In the genomic region with DNA sequence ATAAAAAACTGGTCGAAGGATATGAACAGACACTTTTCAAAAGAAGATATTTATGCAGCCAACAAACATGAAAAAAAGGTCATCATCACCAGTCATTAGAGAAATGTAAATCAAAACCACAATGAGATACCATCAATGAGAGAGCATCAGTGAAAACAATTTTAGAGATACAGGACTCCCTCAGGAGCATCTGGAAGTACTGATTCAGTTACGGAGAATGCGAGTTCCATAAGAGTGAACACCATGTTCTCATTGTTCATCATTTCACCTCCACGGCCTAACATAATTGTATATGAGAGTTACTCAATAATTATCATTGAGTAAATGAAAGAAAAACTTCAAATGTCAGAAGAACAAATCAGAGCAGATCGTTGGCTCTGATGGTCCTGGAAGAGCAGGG, we compare ENCODE assay signal across 12 cellular contexts.
DNase-seq lines count a peak whose midpoint lies in the region; ATAC-seq and TF ChIP-seq lines count a peak whose summit lies in the region.
"Had no signal": no experiment of that assay in that cellular context is flagged by ENCODE, and none has a peak within 500 bp of the region (broad histone marks: within the 10 kb centered on the region; RNA-seq: fewer than 3 reads in every experiment).

No MANE protein-coding gene starts in this region.

- H3K9me3 Mint-ChIP-seq in CD4-positive, alpha-beta T cell: peaks cover 2% of the 10 kb centered on the region

- no peaks in the 10 kb centered on the region for H3K9me3 ChIP-seq in CD4-positive, alpha-beta T cell (ENCODE audit: control insufficient read depth, low read length)

- TF ChIP-seq CTCF in CD4-positive, alpha-beta T cell (IDR thresholded peaks at IDR 0.05): no peak

- CTCF ChIA-PET in CD4-positive, alpha-beta T cell (lab: Charles Lee): no interaction called here

- H3K4me3 Mint-ChIP-seq in CD4-positive, alpha-beta T cell: no peak overlapping the region
- H3K4me3 Mint-ChIP-seq: CD14-positive monocyte; CD8-positive, alpha-beta memory T cell had no signal

- intact Hi-C loops in CD4-positive, alpha-beta T cell (cut with DNase I, micrococcal nuclease): no loop called here

- H3K27ac Mint-ChIP-seq in CD4-positive, alpha-beta T cell: no peak overlapping the region
- H3K27ac Mint-ChIP-seq: CD14-positive monocyte; CD8-positive, alpha-beta memory T cell had no signal

- H3K36me3 Mint-ChIP-seq in CD4-positive, alpha-beta T cell (ENCODE audit: low read depth): no peaks in the 10 kb centered on the region
- H3K36me3 Mint-ChIP-seq: CD14-positive monocyte had no signal

- peak; percentile 39 for DNase-seq in HS-5 (ENCODE audit: low read depth)
- DNase-seq in fibroblast of gingiva (ENCODE audit: low read depth): peak; percentile 12
- DNase-seq in iris pigment epithelial cell (ENCODE audit: low read depth): peak; percentile 74
- DNase-seq in Kasumi-1 (lab: John Stamatoyannopoulos, UW): no peak
- DNase-seq in NCI-H2171 (lab: John Stamatoyannopoulos, UW): no peak
- DNase-seq in CD4-positive, alpha-beta T cell: no peak
- DNase-seq: CD8-positive, alpha-beta memory T cell; DMS53; IMR-90 had no signal

- POLR2A ChIA-PET in CD4-positive, alpha-beta T cell (lab: Charles Lee): no interaction called here

- H3K27me3 Mint-ChIP-seq in CD4-positive, alpha-beta T cell: no peaks in the 10 kb centered on the region

- H3K27me3 ChIP-seq in CD4-positive, alpha-beta T cell (ENCODE audit: control insufficient read depth, insufficient read depth, low read length): no peaks in the 10 kb centered on the region

- H3K27ac ChIP-seq in CD4-positive, alpha-beta T cell (ENCODE audit: low read depth, low read length): no peak overlapping the region
- H3K27ac ChIP-seq: A549 had no signal

- ATAC-seq in CD4-positive, alpha-beta T cell (ENCODE audit: poor library complexity): no peak
- ATAC-seq: A549, HCT116 had no signal

- H3K4me1 Mint-ChIP-seq in CD4-positive, alpha-beta T cell (ENCODE audit: low read depth): no peaks in the 10 kb centered on the region
- H3K4me1 Mint-ChIP-seq: CD14-positive monocyte; CD8-positive, alpha-beta memory T cell had no signal

Comparison
In these comparisons a context has a peak if more than half of its experiments do, and no peak if none do; other contexts are left out.
1. DNase-seq: peak in HS-5 (single experiment), fibroblast of gingiva (single experiment) and iris pigment epithelial cell (single experiment); none in Kasumi-1 (0 of 2), NCI-H2171 (single experiment) and CD4-positive, alpha-beta T cell (0 of 10).